Comparison of ENCODE assay signal across 1 cellular context in the genomic region with DNA sequence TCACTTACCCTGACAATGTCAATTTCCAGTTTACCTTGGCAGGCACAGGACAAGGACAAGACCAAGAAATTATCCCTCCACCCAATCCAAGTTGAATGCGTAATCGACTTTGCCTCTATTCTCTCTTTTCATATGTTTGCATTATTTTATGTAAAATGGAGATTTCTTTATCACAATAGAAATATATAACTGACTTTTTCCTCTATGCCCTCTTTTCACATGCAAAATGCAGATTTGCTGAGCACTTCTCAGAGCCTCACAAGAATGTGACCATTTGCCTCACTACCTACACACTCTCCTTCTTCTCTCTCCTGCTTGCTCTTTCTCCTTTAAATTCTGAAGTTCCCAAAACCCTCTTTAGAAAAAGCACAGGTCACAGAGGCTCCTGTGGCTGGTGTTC.
TF ChIP-seq lines count a peak whose summit lies in the region.

No MANE protein-coding gene starts in this region.

TF ChIP-seq in WTC11, 78 proteins besides CTCF, POLR2A, EP300 and RAD21 (continued from another document):
- TF ChIP-seq, protein P1, sequence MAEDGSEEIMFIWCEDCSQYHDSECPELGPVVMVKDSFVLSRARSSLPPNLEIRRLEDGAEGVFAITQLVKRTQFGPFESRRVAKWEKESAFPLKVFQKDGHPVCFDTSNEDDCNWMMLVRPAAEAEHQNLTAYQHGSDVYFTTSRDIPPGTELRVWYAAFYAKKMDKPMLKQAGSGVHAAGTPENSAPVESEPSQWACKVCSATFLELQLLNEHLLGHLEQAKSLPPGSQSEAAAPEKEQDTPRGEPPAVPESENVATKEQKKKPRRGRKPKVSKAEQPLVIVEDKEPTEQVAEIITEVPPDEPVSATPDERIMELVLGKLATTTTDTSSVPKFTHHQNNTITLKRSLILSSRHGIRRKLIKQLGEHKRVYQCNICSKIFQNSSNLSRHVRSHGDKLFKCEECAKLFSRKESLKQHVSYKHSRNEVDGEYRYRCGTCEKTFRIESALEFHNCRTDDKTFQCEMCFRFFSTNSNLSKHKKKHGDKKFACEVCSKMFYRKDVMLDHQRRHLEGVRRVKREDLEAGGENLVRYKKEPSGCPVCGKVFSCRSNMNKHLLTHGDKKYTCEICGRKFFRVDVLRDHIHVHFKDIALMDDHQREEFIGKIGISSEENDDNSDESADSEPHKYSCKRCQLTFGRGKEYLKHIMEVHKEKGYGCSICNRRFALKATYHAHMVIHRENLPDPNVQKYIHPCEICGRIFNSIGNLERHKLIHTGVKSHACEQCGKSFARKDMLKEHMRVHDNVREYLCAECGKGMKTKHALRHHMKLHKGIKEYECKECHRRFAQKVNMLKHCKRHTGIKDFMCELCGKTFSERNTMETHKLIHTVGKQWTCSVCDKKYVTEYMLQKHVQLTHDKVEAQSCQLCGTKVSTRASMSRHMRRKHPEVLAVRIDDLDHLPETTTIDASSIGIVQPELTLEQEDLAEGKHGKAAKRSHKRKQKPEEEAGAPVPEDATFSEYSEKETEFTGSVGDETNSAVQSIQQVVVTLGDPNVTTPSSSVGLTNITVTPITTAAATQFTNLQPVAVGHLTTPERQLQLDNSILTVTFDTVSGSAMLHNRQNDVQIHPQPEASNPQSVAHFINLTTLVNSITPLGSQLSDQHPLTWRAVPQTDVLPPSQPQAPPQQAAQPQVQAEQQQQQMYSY (CRISPR knock-in tag; IDR thresholded peaks at IDR 0.05), result no peak
TF ChIP-seq in WTC11: peak in this region for 0.
